Comparison of ENCODE assay signal across 38 cellular contexts in the genomic region with DNA sequence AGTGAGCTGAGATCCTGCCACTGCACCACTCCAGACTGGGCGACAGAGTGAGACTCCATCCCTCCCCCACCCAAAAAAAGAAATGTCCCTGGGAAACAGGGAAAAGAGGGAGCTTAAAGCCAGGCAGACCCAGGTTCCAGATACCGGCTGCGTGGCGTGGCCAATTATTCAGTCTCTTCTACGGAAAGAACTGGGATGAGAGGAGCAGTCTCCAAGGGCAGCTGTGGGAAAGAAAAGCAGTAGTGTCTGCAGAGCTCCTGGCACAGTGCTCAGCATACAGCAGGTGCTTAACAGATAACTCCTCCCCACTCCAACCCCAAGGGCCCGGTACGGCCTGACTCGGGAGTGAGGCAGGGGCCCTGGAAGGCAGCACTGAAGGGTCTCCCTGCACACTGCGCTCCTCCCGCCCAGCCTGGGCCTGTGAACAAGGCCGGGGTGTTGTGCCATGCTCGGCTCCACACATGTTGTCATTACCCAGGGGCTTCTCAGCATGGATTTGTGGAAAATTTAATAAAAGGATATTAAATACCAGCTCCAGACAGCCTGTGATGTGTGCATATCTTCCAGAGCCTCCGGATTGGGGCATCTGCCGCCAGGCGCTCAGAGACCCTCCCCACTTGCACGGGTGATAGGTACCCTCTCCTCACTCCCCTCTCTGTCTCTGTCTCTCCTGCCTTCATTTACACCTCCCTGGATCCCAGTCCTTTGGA. TPM values are rescaled to one million over a fixed set of nuclear protein-coding genes. Genes with fewer than 3 reads are reported as not detected.
"Had no signal": no experiment of that assay in that cellular context is flagged by ENCODE, and none has a peak within 500 bp of the region (broad histone marks: within the 10 kb centered on the region; RNA-seq: fewer than 3 reads in every experiment).

No MANE protein-coding gene starts in this region.

- ATAC-seq: activated naive CD4-positive, alpha-beta T cell treated with anti-CD3 and anti-CD28 coated beads, Interleukin-2, amount 50 U/mL, for 72 hours; activated T-cell treated with anti-CD3 and anti-CD28 coated beads, Interleukin-2, amount 50 U/mL, for 4 hours; PC-3; WTC11 had no signal

- H3K4me3 ChIP-seq: adrenal gland, Peyer's patch had no signal

- H3K4me1 ChIP-seq: adrenal gland, Peyer's patch had no signal

- H3K27me3 ChIP-seq: adrenal gland, Peyer's patch had no signal

- H3K27ac ChIP-seq: adrenal gland, Peyer's patch had no signal

- DNase-seq: activated CD4-positive, alpha-beta memory T cell treated with anti-CD3 and anti-CD28 coated beads for 36 hours; activated CD4-positive, alpha-beta T cell treated with anti-CD3 and anti-CD28 coated beads for 4 hours; activated CD4-positive, alpha-beta T cell treated with anti-CD3 and anti-CD28 coated beads, Interleukin-2, amount 50 U/mL, for 1 hour; activated CD4-positive, CD25-positive, alpha-beta regulatory T cell treated with anti-CD3 and anti-CD28 coated beads, Interleukin-2, amount 50 U/mL, for 72 hours; activated CD8-positive, alpha-beta memory T cell treated with anti-CD3 and anti-CD28 coated beads, Interleukin-2, amount 50 U/mL, for 4 hours; activated gamma-delta T cell treated with Interleukin-2 at 50 U/mL for 16 hours; activated naive CD4-positive, alpha-beta T cell treated with anti-CD3 and anti-CD28 coated beads for 36 hours; activated T-cell treated with anti-CD3 and anti-CD28 coated beads for 4 hours; activated T-cell treated with anti-CD3 and anti-CD28 coated beads, Interleukin-2, amount 50 U/mL, for 4 hours; adrenal gland; central memory CD4-positive, alpha-beta T cell; KG1; MM.1S; MV-4-11; NCI-H1092 treated with DMSO at 0.1 percent for 48 hours; NCI-H1417; NCI-H146; NCI-H187; NCI-H2029 treated with DMSO at 0.1 percent for 48 hours; NCI-H2107; NCI-H2171; NCI-H510A; NCI-H526; NCI-H748 treated with DMSO at 0.1 percent for 48 hours; NK-92 treated with Interleukin-12 subunit alpha and Interleukin-12 subunit beta, amount 100 ng/mL, for 24 hours; PC-3; Peyer's patch; RPMI8226; SIG-M5; T1000 had no signal

- H3K36me3 ChIP-seq: adrenal gland, Peyer's patch had no signal

- H3K9me3 ChIP-seq: adrenal gland, Peyer's patch had no signal

RNA-seq across cellular contexts. Expression of a gene that starts 17.6 kb away (rescaled TPM):
- total RNA-seq: activated CD4-positive, alpha-beta memory T cell treated with anti-CD3 and anti-CD28 coated beads for 36 hours; activated naive CD4-positive, alpha-beta T cell treated with anti-CD3 and anti-CD28 coated beads for 36 hours; activated naive CD4-positive, alpha-beta T cell treated with anti-CD3 and anti-CD28 coated beads, Interleukin-2, amount 50 U/mL, for 72 hours; activated T-cell treated with anti-CD3 and anti-CD28 coated beads, Interleukin-2, amount 50 U/mL, for 4 hours; activated T-helper 1 cell treated with anti-CD3 and anti-CD28 coated beads, Interleukin-12 subunit alpha, Interleukin-12 subunit beta, Interleukin-2, Interleukin-4 antibody, amounts not matched to agents 30 ng/mL and 10 ng/mL and 1 ng/mL, durations not matched to agents 14 hours and 24 hours and 36 hours; adrenal gland; bronchial epithelial cell; LHCN-M2; PC-3; Peyer's patch; SK-MEL-5; T-helper 1 cell treated with Interleukin-12 subunit alpha and Interleukin-12 subunit beta and Interleukin-4 antibody, amounts not matched to agents 30 ng/mL and 1 ng/mL, for 36 hours; T-helper 2 cell treated with Interferon-gamma antibody and Interleukin-4, amounts not matched to agents 100 ng/mL and 5 ng/mL, for 36 hours; WTC11 had no signal
- polyA plus RNA-seq: adrenal gland had no signal

RNA-seq across cellular contexts. Expression of a gene that starts 43.0 kb away (rescaled TPM):
- total RNA-seq: activated CD4-positive, alpha-beta memory T cell treated with anti-CD3 and anti-CD28 coated beads for 36 hours; activated naive CD4-positive, alpha-beta T cell treated with anti-CD3 and anti-CD28 coated beads for 36 hours; activated T-cell treated with anti-CD3 and anti-CD28 coated beads, Interleukin-2, amount 50 U/mL, for 4 hours; activated T-helper 1 cell treated with anti-CD3 and anti-CD28 coated beads, Interleukin-12 subunit alpha, Interleukin-12 subunit beta, Interleukin-2, Interleukin-4 antibody, amounts not matched to agents 30 ng/mL and 10 ng/mL and 1 ng/mL, durations not matched to agents 14 hours and 24 hours and 36 hours; bronchial epithelial cell; LHCN-M2; PC-3; T-helper 1 cell treated with Interleukin-12 subunit alpha and Interleukin-12 subunit beta and Interleukin-4 antibody, amounts not matched to agents 30 ng/mL and 1 ng/mL, for 36 hours; T-helper 2 cell treated with Interferon-gamma antibody and Interleukin-4, amounts not matched to agents 100 ng/mL and 5 ng/mL, for 36 hours had no signal
- polyA plus RNA-seq: adrenal gland had no signal
